8 cellular contexts compared by ENCODE assay signal in the genomic region with DNA sequence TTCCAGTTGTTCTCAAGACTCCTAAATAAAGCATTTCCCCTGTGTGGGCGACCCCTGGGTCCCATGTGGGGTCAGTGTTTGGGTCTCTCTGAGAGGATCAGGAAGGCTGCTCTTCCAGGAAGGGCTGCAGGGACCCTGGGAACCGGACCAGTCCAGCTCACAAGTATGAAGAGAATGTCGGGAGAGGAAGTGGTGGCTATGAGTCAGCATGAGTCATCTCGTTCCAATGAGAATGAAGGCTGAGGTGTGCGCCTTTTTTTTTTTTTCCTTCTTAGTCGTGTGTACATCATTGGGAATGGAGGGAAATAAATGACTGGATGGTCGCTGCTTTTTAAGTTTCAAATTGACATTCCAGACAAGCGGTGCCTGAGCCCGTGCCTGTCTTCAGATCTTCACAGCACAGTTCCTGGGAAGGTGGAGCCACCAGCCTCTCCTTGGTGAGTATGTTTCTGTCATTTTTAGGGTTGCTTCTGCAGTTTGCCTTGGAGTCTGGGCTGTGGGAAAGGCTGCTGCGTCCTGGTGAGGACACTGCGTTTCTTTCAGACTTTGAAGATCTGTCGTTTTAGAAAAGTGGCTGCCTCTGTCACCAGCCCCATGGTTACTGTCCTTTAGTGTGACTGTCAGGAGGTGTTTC.
DNase-seq lines count a peak whose midpoint lies in the region; ATAC-seq, FAIRE-seq and TF ChIP-seq lines count a peak whose summit lies in the region.
"Not testable (repeated sequence)": the region's sequence is repeated elsewhere in the genome, so short reads cannot be mapped to it uniquely, and the experiment has no call there.

No MANE protein-coding gene starts in this region.

- not testable (repeated sequence) for DNase-seq in RWPE2 (ENCODE audit: low spot score); astrocyte (ENCODE audit: low read depth); neural crest cell (ENCODE audit: low read depth, low spot score); upper lobe of right lung

- not testable (repeated sequence) for TF ChIP-seq CTCF in RWPE2 (IDR thresholded peaks at IDR 0.05; ENCODE audit: poor library complexity, severe bottlenecking); astrocyte (IDR thresholded peaks at IDR 0.05; ENCODE audit: insufficient read depth, low read depth, low read length); gastroesophageal sphincter (IDR thresholded peaks at IDR 0.05); neural crest cell (conservative IDR thresholded peaks at IDR 0.05); upper lobe of right lung (IDR thresholded peaks at IDR 0.05)

- H3K4me1 Mint-ChIP-seq in astrocyte (ENCODE audit: low read depth, unreplicated experiment), result peaks cover 19% of the 10 kb centered on the region
- H3K4me1 Mint-ChIP-seq in neural crest cell, result peaks cover 12% of the 10 kb centered on the region

- not testable (repeated sequence) for H3K9me3 Mint-ChIP-seq in astrocyte (ENCODE audit: unreplicated experiment); neural crest cell

- not testable (repeated sequence) for H2AFZ ChIP-seq in astrocyte (ENCODE audit: low read depth, low read length)

- H3K79me2 ChIP-seq in astrocyte (ENCODE audit: insufficient read depth, low read length), result peaks cover 30% of the 10 kb centered on the region

- H3K36me3 Mint-ChIP-seq in astrocyte (ENCODE audit: low read depth, unreplicated experiment); neural crest cell (ENCODE audit: low read depth): not testable (repeated sequence)

- not testable (repeated sequence) for H3K4me3 ChIP-seq in RWPE2 (ENCODE audit: severe bottlenecking)
- H3K4me3 ChIP-seq in astrocyte (ENCODE audit: insufficient read depth, low read depth, low read length) (peak overlapping the region; percentile 68), gastroesophageal sphincter (peak overlapping the region; percentile 32 to 38), upper lobe of right lung (peak overlapping the region; percentile 43)

- peak; percentile 73 for FAIRE-seq in astrocyte (lab: Jason Lieb, UNC)

- not testable (repeated sequence) for H3K9me3 ChIP-seq in RWPE2 (ENCODE audit: severe bottlenecking); astrocyte (ENCODE audit: insufficient read depth, low read depth, low read length); gastroesophageal sphincter; upper lobe of right lung

- H3K4me2 ChIP-seq in astrocyte (ENCODE audit: low read length), result peak overlapping the region; percentile 75

- not testable (repeated sequence) for H3K27ac ChIP-seq in RWPE2 (ENCODE audit: poor library complexity, severe bottlenecking)
- H3K27ac ChIP-seq in astrocyte (ENCODE audit: low read depth, low read length) (peak overlapping the region; percentile 91), gastroesophageal sphincter (peak overlapping the region; percentile 73 to 83 (median 78)), upper lobe of right lung (peak overlapping the region; percentile 66)

- H3K4me1 ChIP-seq in RWPE2 (ENCODE audit: insufficient read depth, poor library complexity, severe bottlenecking), result not testable (repeated sequence)
- H3K4me1 ChIP-seq in astrocyte (ENCODE audit: insufficient read depth, low read length) (peaks cover 19% of the 10 kb centered on the region), gastroesophageal sphincter (peaks cover 0 to 13% (median 0%) of the 10 kb centered on the region in 3 donors), upper lobe of right lung (peaks cover 11% of the 10 kb centered on the region)

- intact Hi-C loops in upper lobe of right lung (cut with DNase I), result not testable (repeated sequence)

- H3K36me3 ChIP-seq in RWPE2 (ENCODE audit: low read depth); astrocyte (ENCODE audit: insufficient read depth, low read length); gastroesophageal sphincter; upper lobe of right lung: not testable (repeated sequence)

- H3K27me3 ChIP-seq in RWPE2 (ENCODE audit: insufficient read depth, poor library complexity, severe bottlenecking); astrocyte (ENCODE audit: insufficient read depth, low read length); gastroesophageal sphincter; upper lobe of right lung: not testable (repeated sequence)

- not testable (repeated sequence) for H4K20me1 ChIP-seq in astrocyte (ENCODE audit: insufficient read depth, low read length)

- H3K4me3 Mint-ChIP-seq in astrocyte (ENCODE audit: unreplicated experiment) (peak overlapping the region; percentile 73), neural crest cell (peak overlapping the region; percentile 56)

- ATAC-seq in GM18498 (IDR thresholded peaks at IDR 0.05; ENCODE audit: unreplicated experiment) (peak; percentile 54), GM21723 (IDR thresholded peaks at IDR 0.05; ENCODE audit: unreplicated experiment) (peak; percentile 57), HG03159 (IDR thresholded peaks at IDR 0.05; ENCODE audit: unreplicated experiment) (peak; percentile 32), RWPE2 (ENCODE audit: low read depth) (peak; percentile 63), gastroesophageal sphincter (peak; percentile 82), upper lobe of right lung (peak; percentile 89)

- TF ChIP-seq POLR2A in gastroesophageal sphincter (IDR thresholded peaks at IDR 0.05), result not testable (repeated sequence)

- WGBS in gastroesophageal sphincter (ENCODE audit: low coverage in 1 of 2), 2 donors, result 7% methylated on average over 5 of the region's 12 CpGs; no CpG with 5 or more reads in 1 of the 2 donors

- not testable (repeated sequence) for TF ChIP-seq EP300 in gastroesophageal sphincter (IDR thresholded peaks at IDR 0.05)

- H3K9ac ChIP-seq in astrocyte (ENCODE audit: low read length), result peak overlapping the region; percentile 92

- not testable (repeated sequence) for H3K27ac Mint-ChIP-seq in astrocyte (ENCODE audit: unreplicated experiment); neural crest cell (ENCODE audit: unreplicated experiment)

- H3K27me3 Mint-ChIP-seq in astrocyte (ENCODE audit: low read depth, unreplicated experiment); neural crest cell (ENCODE audit: low read depth): not testable (repeated sequence)

Comparison
In these comparisons a context has a peak if more than half of its experiments do, and no peak if none do; other contexts are left out.
1. ATAC-seq: peak in every context shown above with its lines; median percentile 89 in upper lobe of right lung; 82 in gastroesophageal sphincter; 63 in RWPE2; 57 in GM21723; 54 in GM18498; 32 in HG03159.